In the genomic region with DNA sequence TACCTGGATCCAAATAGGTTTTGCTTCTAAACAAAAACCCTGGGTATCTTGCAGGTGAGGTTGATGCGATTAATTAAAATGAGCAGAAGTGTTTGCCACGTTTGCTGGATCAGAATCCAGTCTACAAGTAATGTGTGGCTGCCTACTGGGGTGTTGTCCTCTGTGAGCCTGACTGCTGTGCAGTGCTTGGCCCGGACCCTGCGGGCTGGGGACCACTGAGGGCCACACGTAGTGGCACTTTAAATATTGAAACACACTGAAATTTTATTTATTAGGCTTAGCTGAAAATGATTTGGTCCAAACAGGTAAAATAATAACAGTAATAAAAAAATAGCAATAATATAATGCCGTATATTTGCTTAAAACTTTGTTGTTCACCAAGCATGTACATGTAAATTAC, we compare ENCODE assay signal across 10 cellular contexts.
"Had no signal": no experiment of that assay in that cellular context is flagged by ENCODE, and none has a peak within 500 bp of the region (broad histone marks: within the 10 kb centered on the region; RNA-seq: fewer than 3 reads in every experiment).

No MANE protein-coding gene starts in this region.

- FAIRE-seq: H1 had no signal

- H2AFZ ChIP-seq: GM23248, GM23338 had no signal

- ATAC-seq: GM23338, HCT116 had no signal

- H3K36me3 ChIP-seq: HAP-1 had no signal

- H3K9me3 ChIP-seq: HAP-1 had no signal

- H3K27ac ChIP-seq: GM23248 had no signal

- H3K4me3 ChIP-seq: GM23248, GM23338, HAP-1 had no signal

- DNase-seq: GM23248, GOT3, H7, H9, HCEC 1CT, HFFc6 had no signal

- H3K4me2 ChIP-seq: GM23338 had no signal

- H3K9ac ChIP-seq: GM23248 had no signal

- H3K4me1 ChIP-seq: HAP-1 had no signal
